ENCODE assay signal across 15 cellular contexts in the genomic region with DNA sequence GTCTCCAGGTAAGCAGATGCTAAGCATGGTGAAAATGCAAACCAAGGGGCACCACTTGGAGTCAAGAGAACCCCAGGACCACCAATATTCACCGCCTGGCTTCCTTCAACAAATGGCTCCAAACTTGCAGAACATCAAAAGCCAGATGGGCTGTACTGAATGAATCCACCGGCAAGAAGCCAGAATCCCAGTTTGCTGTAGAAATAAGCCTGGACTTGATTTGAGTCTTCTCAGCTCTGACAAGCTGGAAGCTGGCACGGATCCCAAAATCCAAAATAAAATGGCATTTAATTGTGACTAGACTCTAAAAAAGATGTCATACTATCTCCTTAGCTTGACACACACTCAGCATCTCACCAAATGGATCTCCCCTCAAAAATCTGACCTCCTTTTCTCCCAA. TPM values are rescaled to one million over a fixed set of nuclear protein-coding genes. Genes with fewer than 3 reads are reported as not detected.
DNase-seq lines count a peak whose midpoint lies in the region; ATAC-seq lines count a peak whose summit lies in the region.
"Had no signal": no experiment of that assay in that cellular context is flagged by ENCODE, and none has a peak within 500 bp of the region (broad histone marks: within the 10 kb centered on the region; RNA-seq: fewer than 3 reads in every experiment).

No MANE protein-coding gene starts in this region.

- no peak for ATAC-seq in GM18498 (IDR thresholded peaks at IDR 0.05; ENCODE audit: unreplicated experiment)
- no peak for ATAC-seq in GM18511 (IDR thresholded peaks at IDR 0.05; ENCODE audit: unreplicated experiment)

- in situ Hi-C loops in ACHN (cut with HindIII; ENCODE audit: low pct_ligation_motif_present, low pct_unique_long_range_greater_than_20kb, low sequenced_read_pairs) = no loop called here

- DNase-seq in COR-L47 (lab: John Stamatoyannopoulos, UW) (peak; percentile 31), NCI-H2171 treated with DMSO at 0.1 percent for 48 hours (lab: John Stamatoyannopoulos, UW) (peak; percentile 96), cerebellum (ENCODE audit: low spot score) (peak; percentile 62), myocyte (ENCODE audit: low read depth) (peak; percentile 47), ACHN (no peak), NCI-H2029 (lab: John Stamatoyannopoulos, UW) (no peak)
- DNase-seq: activated CD4-positive, alpha-beta T cell treated with anti-CD3 and anti-CD28 coated beads, Interleukin-2, amount 10 ng/mL, durations not matched to agents 24 days and 14 days; activated T-cell treated with anti-CD3 and anti-CD28 coated beads, Interleukin-2, amount 50 U/mL, for 24 hours; adrenal gland; DMS53; NCI-H510A treated with DMSO at 0.1 percent for 48 hours; Peyer's patch; thyroid gland had no signal

RNA-seq across cellular contexts. Expression of gene EFNB2, which starts 11.9 kb away (rescaled TPM):
- total RNA-seq in cerebellum = 26.0 TPM
- 4.4 and 4.8 TPM in 2 replicates for total RNA-seq in myocyte
- polyA plus RNA-seq in myocyte (2012) = 10.9 TPM

RNA-seq across cellular contexts. Expression of gene ARGLU1, which starts 44.4 kb away (rescaled TPM):
- 143 TPM for total RNA-seq in cerebellum
- total RNA-seq in myocyte = 59.6 and 66.2 TPM in 2 replicates
- 44.5 TPM for polyA plus RNA-seq in myocyte (2012)

Comparison
In these comparisons a context has a peak if more than half of its experiments do, and no peak if none do; other contexts are left out.
1. DNase-seq: peak in COR-L47 (single experiment), NCI-H2171 treated with DMSO at 0.1 percent for 48 hours (single experiment), cerebellum (single experiment) and myocyte (single experiment); none in ACHN (single experiment) and NCI-H2029 (single experiment).